1 cellular context compared by ENCODE assay signal in genomic region chr14:101463566-101464171, GRCh38.
TF ChIP-seq lines count a peak whose summit lies in the region.

No MANE protein-coding gene starts in this region.

TF ChIP-seq in IMR-90, 13 proteins besides CTCF, POLR2A, EP300 and RAD21:
- TF ChIP-seq RFX5 (IDR thresholded peaks at IDR 0.05; ENCODE audit: low read depth, low read length) (no peak), CHD1 (IDR thresholded peaks at IDR 0.05; ENCODE audit: low read depth, low read length) (no peak), BHLHE40 (IDR thresholded peaks at IDR 0.05; ENCODE audit: low read depth, low read length) (no peak), SMC3 (IDR thresholded peaks at IDR 0.05; ENCODE audit: low read depth, low read length) (no peak), MAZ (IDR thresholded peaks at IDR 0.05; ENCODE audit: borderline replicate concordance, low read depth, low read length) (no peak), ELK1 (IDR thresholded peaks at IDR 0.05; ENCODE audit: borderline replicate concordance, low read depth, low read length) (no peak), CEBPB (IDR thresholded peaks at IDR 0.05; ENCODE audit: low read depth, low read length) (no peak)
